10 cellular contexts compared by ENCODE assay signal in the genomic region with DNA sequence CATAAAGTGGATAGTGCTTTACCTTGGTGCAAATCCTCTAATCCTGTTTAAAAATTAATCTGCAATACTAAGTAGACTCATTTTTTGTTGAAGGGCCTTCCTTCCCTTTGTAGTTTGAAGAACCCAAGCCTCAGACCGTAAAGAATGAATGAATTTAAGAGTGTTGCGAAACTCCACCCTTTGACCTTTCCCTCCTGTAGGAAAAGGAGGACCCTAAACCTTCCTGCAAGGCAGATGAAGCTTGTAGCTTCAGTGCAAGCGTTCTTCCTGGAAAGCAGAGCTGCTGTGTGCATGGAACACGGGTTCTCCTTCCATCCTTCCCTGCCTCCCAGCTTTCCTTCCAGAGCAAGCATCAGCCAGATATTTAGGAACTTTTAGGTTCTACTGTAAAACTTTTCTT. TPM values are rescaled to one million over a fixed set of nuclear protein-coding genes. Genes with fewer than 3 reads are reported as not detected.
DNase-seq lines count a peak whose midpoint lies in the region; ATAC-seq and TF ChIP-seq lines count a peak whose summit lies in the region.
"Had no signal": no experiment of that assay in that cellular context is flagged by ENCODE, and none has a peak within 500 bp of the region (broad histone marks: within the 10 kb centered on the region; RNA-seq: fewer than 3 reads in every experiment).

No MANE protein-coding gene starts in this region.

- H3K27me3 Mint-ChIP-seq in activated CD8-positive, alpha-beta T cell treated with anti-CD3 and anti-CD28 coated beads for 36 hours = peaks cover 5% of the 10 kb centered on the region
- peaks cover 0 to 9% (median 2%) of the 10 kb centered on the region in 3 donors for H3K27me3 Mint-ChIP-seq in immature natural killer cell (ENCODE audit: low read depth in 3 of 3)
- H3K27me3 Mint-ChIP-seq: activated naive CD8-positive, alpha-beta T cell had no signal

- POLR2A ChIA-PET in activated CD8-positive, alpha-beta T cell treated with anti-CD3 and anti-CD28 coated beads for 36 hours (lab: Charles Lee) = interaction anchor here (0.8 to 3.7 kb wide), 2 partner anchors 21 to 35 kb away, joined by 3 to 15 read pairs; no protein-coding TSS in a partner anchor

- no peak for ATAC-seq in Right ventricle myocardium inferior
- ATAC-seq in activated CD8-positive, alpha-beta T cell treated with anti-CD3 and anti-CD28 coated beads for 36 hours = no peak

- TF ChIP-seq EP300 in transverse colon (IDR thresholded peaks at IDR 0.05; ENCODE audit: low read depth) = no peak

- TF ChIP-seq POLR2A in transverse colon (IDR thresholded peaks at IDR 0.05) = no peak

- H3K36me3 Mint-ChIP-seq in activated CD8-positive, alpha-beta T cell treated with anti-CD3 and anti-CD28 coated beads for 36 hours (ENCODE audit: low read depth) = no peaks in the 10 kb centered on the region
- no peaks in the 10 kb centered on the region for H3K36me3 Mint-ChIP-seq in immature natural killer cell
- H3K36me3 Mint-ChIP-seq: activated naive CD8-positive, alpha-beta T cell had no signal

- peak overlapping the region; percentile 91 for H3K4me3 Mint-ChIP-seq in activated CD8-positive, alpha-beta T cell treated with anti-CD3 and anti-CD28 coated beads for 36 hours
- H3K4me3 Mint-ChIP-seq in immature natural killer cell = peak overlapping the region; percentile 43 to 55 (median 52)

- no peaks in the 10 kb centered on the region for H3K27me3 ChIP-seq in transverse colon

- H3K9me3 ChIP-seq in transverse colon = no peaks in the 10 kb centered on the region
- H3K9me3 ChIP-seq: BE2C had no signal

- 58 to 65% methylated on average over 4 of the region's 4 CpGs for WGBS in transverse colon (ENCODE audit: low coverage in 1 of 2), 2 donors

- in situ Hi-C loops in transverse colon (cut with MboI; ENCODE audit: low pct_ligation_motif_present in 1 of 4, low pct_unique_long_range_greater_than_20kb in 1 of 4, low sequenced_read_pairs in 3 of 4) = no loop called here

- no peaks in the 10 kb centered on the region for H3K36me3 ChIP-seq in transverse colon
- H3K36me3 ChIP-seq: BE2C had no signal

- H3K9me3 Mint-ChIP-seq in activated CD8-positive, alpha-beta T cell treated with anti-CD3 and anti-CD28 coated beads for 36 hours = no peaks in the 10 kb centered on the region
- H3K9me3 Mint-ChIP-seq in immature natural killer cell = no peaks in the 10 kb centered on the region

- TF ChIP-seq CTCF in activated CD8-positive, alpha-beta T cell treated with anti-CD3 and anti-CD28 coated beads for 36 hours (IDR thresholded peaks at IDR 0.05) = no peak
- no peak for TF ChIP-seq CTCF in transverse colon (IDR thresholded peaks at IDR 0.05)

- peak overlapping the region in 3 of 4 donors; percentile 88 to 94 (median 89) for H3K4me3 ChIP-seq in transverse colon

- H3K27ac Mint-ChIP-seq in activated CD8-positive, alpha-beta T cell treated with anti-CD3 and anti-CD28 coated beads for 36 hours = no peak overlapping the region
- no peak overlapping the region for H3K27ac Mint-ChIP-seq in immature natural killer cell
- H3K27ac Mint-ChIP-seq: activated naive CD8-positive, alpha-beta T cell had no signal

- intact Hi-C loops in cardiac septum (cut with DNase I) (loop anchor here (10.0 kb wide), 1 partner anchor 52 kb away; no protein-coding TSS in a partner anchor), Right ventricle myocardium inferior (cut with DNase I) (loop anchor here (5.0 to 10.0 kb wide), 2 partner anchors 131 to 392 kb away; partner anchors contain the start of genes AFG3L2 and CHMP1B), transverse colon (cut with DNase I; ENCODE audit: low total_unique reads) (no loop called here)
- intact Hi-C loops in activated CD8-positive, alpha-beta T cell treated with anti-CD3 and anti-CD28 coated beads for 36 hours (cut with micrococcal nuclease) = loop anchor here (5.0 kb wide), 1 partner anchor 36 kb away; no protein-coding TSS in a partner anchor

- DNase-seq in cardiac septum (ENCODE audit: low spot score) = peak; percentile 5
- DNase-seq in Right ventricle myocardium inferior (ENCODE audit: missing footprints) = no peak
- DNase-seq in activated CD8-positive, alpha-beta T cell treated with anti-CD3 and anti-CD28 coated beads for 36 hours = no peak
- DNase-seq in immature natural killer cell = no peak
- no peak for DNase-seq in transverse colon
- DNase-seq in A172 (ENCODE audit: low spot score) = no peak
- DNase-seq in NCI-H2107 treated with DMSO at 0.1 percent for 48 hours (lab: John Stamatoyannopoulos, UW; ENCODE audit: unreplicated experiment) = no peak
- no peak for DNase-seq in central memory CD4-positive, alpha-beta T cell
- DNase-seq: BE2C had no signal

- CTCF ChIA-PET in activated CD8-positive, alpha-beta T cell treated with anti-CD3 and anti-CD28 coated beads for 36 hours (lab: Charles Lee) = interaction anchor here (0.8 to 3.9 kb wide), 5 partner anchors 9 to 55 kb away, joined by 3 to 30 read pairs (median 3); no protein-coding TSS in a partner anchor

- peak overlapping the region; percentile 0 to 99 (median 98) for H3K27ac ChIP-seq in transverse colon

- H3K4me1 ChIP-seq in transverse colon = peaks cover 10 to 47% (median 28%) of the 10 kb centered on the region in 4 donors
- H3K4me1 ChIP-seq: BE2C had no signal

- peaks cover 17% of the 10 kb centered on the region for H3K4me1 Mint-ChIP-seq in activated CD8-positive, alpha-beta T cell treated with anti-CD3 and anti-CD28 coated beads for 36 hours (ENCODE audit: low read depth)
- H3K4me1 Mint-ChIP-seq in immature natural killer cell = peaks cover 16% of the 10 kb centered on the region in 2 donors

RNA-seq across cellular contexts. Expression of gene IMPA2, which starts 1.7 kb away (rescaled TPM):
- total RNA-seq in cardiac septum = 19.9 TPM
- 82.8 TPM for total RNA-seq in Right ventricle myocardium inferior
- total RNA-seq in activated CD8-positive, alpha-beta T cell treated with anti-CD3 and anti-CD28 coated beads for 36 hours = 10 to 100 TPM; 17.7 to 20.8 TPM
- polyA plus RNA-seq in immature natural killer cell = 10 to 100 TPM in 2 of 3 donors, 1 to 10 TPM in 1; 6.0 to 15.2 (median 13.8) TPM
- 100 to 1,000 TPM in 1 of 4 donors, 10 to 100 TPM in 3; 50.1 to 290 (median 84.6) TPM for total RNA-seq in transverse colon
- total RNA-seq in A172 (2014; rRNA removed; shearing (Covaris generic)) = 12.9 and 17.6 TPM in 2 replicates
